In the genomic region with DNA sequence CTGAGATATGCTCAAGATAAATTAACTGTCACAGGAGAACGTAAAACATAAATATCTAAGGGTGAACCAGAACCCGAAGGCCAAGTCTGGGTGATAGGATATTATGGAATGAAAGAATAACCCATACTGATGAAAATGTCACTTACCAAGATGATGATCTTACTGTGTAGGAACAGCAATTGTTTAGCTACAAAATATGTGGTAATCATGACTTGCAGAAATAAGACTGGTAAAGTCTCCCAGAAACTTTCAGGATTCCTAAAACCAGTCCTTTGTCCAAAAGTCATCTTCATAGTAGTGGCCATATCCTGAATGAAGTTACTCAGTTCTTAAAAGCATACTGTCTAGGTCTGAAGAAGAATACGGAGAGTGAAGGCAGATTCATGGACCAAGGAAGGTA, we compare ENCODE assay signal across 4 cellular contexts. TPM values are rescaled to one million over a fixed set of nuclear protein-coding genes. Genes with fewer than 3 reads are reported as not detected.
"Had no signal": no experiment of that assay in that cellular context is flagged by ENCODE, and none has a peak within 500 bp of the region (broad histone marks: within the 10 kb centered on the region; RNA-seq: fewer than 3 reads in every experiment).

No MANE protein-coding gene starts in this region.

RNA-seq across cellular contexts. Expression of gene SLC38A11, which starts 30.7 kb away (rescaled TPM):
- total RNA-seq: GM23338, H1, H7, K562 had no signal
- polyA plus RNA-seq: GM23338, H1, K562 had no signal
